ENCODE assay signal across 1 cellular context in genomic region chr7:22502104-22502503, GRCh38.
TF ChIP-seq lines count a peak whose summit lies in the region.

No MANE protein-coding gene starts in this region.

TF ChIP-seq in H1, 55 proteins besides CTCF, POLR2A, EP300 and RAD21:
- 0 out of 2 replicates have a peak, but pooled peaks have one; percentile 39 for TF ChIP-seq BACH1 (IDR thresholded peaks at IDR 0.05; ENCODE audit: low read length)
- peak; percentile 85 for TF ChIP-seq MAFK (IDR thresholded peaks at IDR 0.05; ENCODE audit: low read depth, low read length)
